In the genomic region with DNA sequence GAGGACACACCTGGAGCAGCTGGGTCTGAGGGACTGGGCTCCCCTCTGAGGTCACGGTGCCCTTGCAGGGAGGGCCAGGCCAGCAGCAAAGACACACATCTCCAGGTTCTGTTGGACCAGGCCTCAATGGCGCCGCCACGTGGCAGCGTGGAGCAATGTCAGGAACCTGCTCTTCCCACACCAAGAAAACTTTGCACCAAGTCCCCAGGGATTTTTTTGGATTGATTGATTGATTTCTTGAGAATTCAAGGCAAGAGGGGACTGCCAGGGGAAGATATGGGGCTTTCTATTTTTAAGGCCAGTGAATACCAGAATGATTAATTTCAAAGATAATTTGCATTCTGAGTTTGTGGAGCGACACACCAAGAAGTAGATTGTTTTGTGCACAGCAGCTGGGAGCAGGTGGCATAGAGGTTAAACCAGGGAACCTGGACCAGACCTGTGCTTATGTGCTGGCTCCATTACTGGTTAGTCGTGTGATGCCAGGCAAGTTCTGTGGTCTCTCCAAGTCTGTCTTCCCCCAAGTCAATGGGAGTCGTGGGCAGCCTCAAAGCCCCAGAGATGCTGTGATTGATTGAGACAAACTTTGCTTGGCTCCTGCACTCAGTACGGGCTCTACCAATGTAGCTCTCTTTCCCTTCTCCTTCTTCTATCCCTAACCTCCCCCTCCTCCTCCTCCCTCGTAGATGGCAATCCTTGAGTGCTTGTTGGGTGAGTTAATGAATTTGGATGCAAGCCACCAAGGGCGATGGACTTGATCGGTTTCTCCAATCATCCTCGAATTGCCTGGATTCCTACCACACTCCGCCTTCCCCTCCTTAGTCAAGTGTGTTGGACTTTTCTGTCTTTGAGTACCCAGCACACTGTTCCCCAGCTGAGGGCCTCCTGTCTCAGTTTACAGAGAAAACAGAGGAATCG, we compare ENCODE assay signal across 8 cellular contexts.
A peak's percentile ranks its signal among the peaks of the same experiment; 100 is the strongest.
DNase-seq lines count a peak whose midpoint lies in the region; ATAC-seq and TF ChIP-seq lines count a peak whose summit lies in the region.

No MANE protein-coding gene starts in this region.

- H3K9me3 Mint-ChIP-seq in Caco-2 (ENCODE audit: unreplicated experiment) (no peaks in the 10 kb centered on the region), progenitor cell of endocrine pancreas (ENCODE audit: low read depth) (peaks cover 4% of the 10 kb centered on the region)

- H3K27ac Mint-ChIP-seq in Caco-2 (ENCODE audit: unreplicated experiment) (no peak overlapping the region), progenitor cell of endocrine pancreas (no peak overlapping the region)

- TF ChIP-seq CTCF in Caco-2 (IDR thresholded peaks at IDR 0.05; ENCODE audit: insufficient read depth in 1 of 2, low read depth in 1 of 2, low read length in 1 of 2, severe bottlenecking in 1 of 2, unreplicated experiment in 1 of 2) (peak; percentile 66 to 69), fibroblast of the aortic adventitia (IDR thresholded peaks at IDR 0.05; ENCODE audit: insufficient read depth, low read length) (peak; percentile 57), progenitor cell of endocrine pancreas (IDR thresholded peaks at IDR 0.05; ENCODE audit: unreplicated experiment) (peak; percentile 65)

- POLR2A ChIA-PET in Caco-2 (lab: Charles Lee): no interaction called here

- H3K4me1 ChIP-seq in Caco-2: no peaks in the 10 kb centered on the region

- H3K4me1 Mint-ChIP-seq in Caco-2 (ENCODE audit: low read depth, unreplicated experiment): no peaks in the 10 kb centered on the region
- H3K4me1 Mint-ChIP-seq in progenitor cell of endocrine pancreas (ENCODE audit: low read depth): no peaks in the 10 kb centered on the region

- no peaks in the 10 kb centered on the region for H3K36me3 ChIP-seq in Caco-2 (ENCODE audit: control insufficient read depth, insufficient read depth, low read length)

- no TSS peak for BruUV-seq in Caco-2 (replicated peaks; lab: Mats Ljungman, UMichigan)

- H3K4me3 ChIP-seq in Caco-2 (ENCODE audit: low read depth, low read length) (no peak overlapping the region), fibroblast of the aortic adventitia (ENCODE audit: low read depth, low read length) (no peak overlapping the region)

- CTCF ChIA-PET in Caco-2 (lab: Charles Lee): no interaction called here

- no peaks in the 10 kb centered on the region for H3K27me3 ChIP-seq in Caco-2 (replicated peaks; ENCODE audit: control insufficient read depth, insufficient read depth, low read length)

- H3K9me3 ChIP-seq in Caco-2: no peaks in the 10 kb centered on the region

- H3K4me3 Mint-ChIP-seq in Caco-2 (ENCODE audit: unreplicated experiment) (no peak overlapping the region), progenitor cell of endocrine pancreas (ENCODE audit: low read depth) (no peak overlapping the region)

- peak in 1 of 2 experiments; percentile 50 for DNase-seq in Caco-2
- peak; percentile 21 to 29 for DNase-seq in activated CD4-positive, alpha-beta T cell treated with anti-CD3 and anti-CD28 coated beads, Interleukin-2, amount 50 U/mL, for 4 hours
- DNase-seq in fibroblast of the aortic adventitia (ENCODE audit: low read depth): no peak
- no peak for DNase-seq in progenitor cell of endocrine pancreas (ENCODE audit: low spot score, unreplicated experiment)

- ATAC-seq in HG02798 (IDR thresholded peaks at IDR 0.05; ENCODE audit: poor library complexity, unreplicated experiment): peak; percentile 43
- no peak for ATAC-seq in HG02852 (IDR thresholded peaks at IDR 0.05; ENCODE audit: unreplicated experiment)
- ATAC-seq in HG02623 (IDR thresholded peaks at IDR 0.05; ENCODE audit: unreplicated experiment): no peak
- no peak for ATAC-seq in GM21723 (IDR thresholded peaks at IDR 0.05; ENCODE audit: unreplicated experiment)

- H3K27me3 Mint-ChIP-seq in Caco-2 (ENCODE audit: insufficient read depth, unreplicated experiment) (peaks cover 11% of the 10 kb centered on the region), progenitor cell of endocrine pancreas (peaks cover 3% of the 10 kb centered on the region)

- H3K36me3 Mint-ChIP-seq in Caco-2 (ENCODE audit: insufficient read depth, unreplicated experiment) (no peaks in the 10 kb centered on the region), progenitor cell of endocrine pancreas (ENCODE audit: insufficient read depth) (no peaks in the 10 kb centered on the region)

- intact Hi-C loops in Caco-2 (cut with micrococcal nuclease; ENCODE audit: unreplicated experiment): no loop called here

Comparison
In these comparisons a context has a peak if more than half of its experiments do, and no peak if none do; other contexts are left out.
1. DNase-seq: peak in activated CD4-positive, alpha-beta T cell treated with anti-CD3 and anti-CD28 coated beads, Interleukin-2, amount 50 U/mL, for 4 hours (2 of 2); none in fibroblast of the aortic adventitia (single experiment) and progenitor cell of endocrine pancreas (single experiment).
2. Peak in every context shown above with its lines, with median percentiles within 50 percentile points of each other: CTCF ChIP-seq.